Comparison of ENCODE assay signal across 8 cellular contexts in genomic region chr16:31874354-31875111, GRCh38. TPM values are rescaled to one million over a fixed set of nuclear protein-coding genes. Genes with fewer than 3 reads are reported as not detected.
DNase-seq lines count a peak whose midpoint lies in the region; ATAC-seq, FAIRE-seq and TF ChIP-seq lines count a peak whose summit lies in the region.

No MANE protein-coding gene starts in this region.

- DNase-seq in D721Med (ENCODE audit: insufficient read length, low spot score) (peak; percentile 32), SK-MEL-5 (ENCODE audit: low read depth, low spot score) (peak; percentile 47), medulla oblongata (ENCODE audit: extremely low spot score) (peak; percentile 47), upper lobe of left lung (peak in 1 of 2 donors; percentile 60), midbrain (lab: John Stamatoyannopoulos, UW) (no peak)

- no peaks in the 10 kb centered on the region for H3K9me3 ChIP-seq in upper lobe of left lung

- H3K36me3 ChIP-seq in upper lobe of left lung: peaks cover 0 to 6% (median 3%) of the 10 kb centered on the region in 4 donors

- 4 to 6% methylated on average over 14 of the region's 14 CpGs for WGBS in upper lobe of left lung, 2 donors

- TF ChIP-seq POLR2A in upper lobe of left lung (IDR thresholded peaks at IDR 0.05): peak in 1 of 4 donors; percentile 24

- no peaks in the 10 kb centered on the region for H3K27me3 ChIP-seq in upper lobe of left lung

- TF ChIP-seq CTCF in D721Med (IDR thresholded peaks at IDR 0.05; ENCODE audit: insufficient read depth, missing control alignments) (no peak), upper lobe of left lung (IDR thresholded peaks at IDR 0.05) (no peak)

- in situ Hi-C loops in SK-MEL-5 (cut with HindIII; ENCODE audit: low pct_unique_long_range_greater_than_20kb, low sequenced_read_pairs): no loop called here

- ATAC-seq in GM19043 (IDR thresholded peaks at IDR 0.05; ENCODE audit: low read depth, unreplicated experiment) (peak; percentile 30), HG03520 (IDR thresholded peaks at IDR 0.05; ENCODE audit: unreplicated experiment) (peak; percentile 26), upper lobe of left lung (ENCODE audit: low FRiP score in 2 of 2) (peak in 1 of 2 donors; percentile 57)

- peaks cover 35 to 65% (median 49%) of the 10 kb centered on the region in 4 donors for H3K4me1 ChIP-seq in upper lobe of left lung

- no peak for TF ChIP-seq EP300 in upper lobe of left lung (IDR thresholded peaks at IDR 0.05)

- H3K27ac ChIP-seq in cingulate gyrus (ENCODE audit: low read depth, low read length): peak overlapping the region; percentile 75
- H3K27ac ChIP-seq in upper lobe of left lung: peak overlapping the region; percentile 91 to 97 (median 93)

- FAIRE-seq in D721Med (lab: Jason Lieb, UNC): no peak

- H3K4me3 ChIP-seq in upper lobe of left lung: peak overlapping the region; percentile 52 to 79 (median 70)

RNA-seq across cellular contexts. Expression of gene ZNF267, which starts 0.9 kb away (rescaled TPM):
- 21.0 and 21.9 TPM in 2 replicates for total RNA-seq in SK-MEL-5 (2014; rRNA removed; shearing (Covaris generic))
- polyA plus RNA-seq in SK-MEL-5 (2015; cell fraction: cytosol; rRNA removed): 7.3 and 9.0 TPM in 2 replicates
- 7.9 and 11.2 TPM in 2 replicates for polyA plus RNA-seq in SK-MEL-5 (2015; cell fraction: nucleus; rRNA removed)
- 10 to 100 TPM in 5 of 6 donors, 1 to 10 TPM in 1; 7.5 to 38.8 (median 16.8) TPM for total RNA-seq in upper lobe of left lung
